Comparison of ENCODE assay signal across 4 cellular contexts in the genomic region with DNA sequence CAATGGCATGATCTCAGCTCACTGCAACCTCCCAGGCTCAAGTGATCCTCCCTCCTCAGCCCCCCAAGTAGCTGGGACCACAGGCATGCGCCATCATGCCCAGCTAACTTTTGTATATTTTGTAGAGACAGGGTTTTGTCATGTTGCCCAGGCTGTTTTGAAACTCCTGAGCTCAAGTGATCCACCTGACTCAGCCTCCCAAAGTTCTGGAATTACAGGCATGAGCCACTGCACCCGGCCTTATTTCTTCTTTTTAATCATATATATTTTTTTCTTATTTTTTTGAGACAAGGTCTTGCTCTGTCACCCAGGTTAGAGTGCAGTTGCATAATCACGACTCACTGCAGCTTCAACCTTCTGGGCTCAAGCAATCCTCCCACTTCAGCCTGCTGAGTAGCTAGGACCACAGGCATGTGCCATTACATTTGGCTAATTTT.
TF ChIP-seq lines count a peak whose summit lies in the region.

No MANE protein-coding gene starts in this region.

TF ChIP-seq in SK-N-SH, 30 proteins besides CTCF, POLR2A, EP300 and RAD21:
- 0 out of 2 replicates have a peak, but pooled peaks have one; percentile 8 for TF ChIP-seq NFIC (IDR thresholded peaks at IDR 0.05; ENCODE audit: borderline replicate concordance)
- no peak for TF ChIP-seq RFX5 (IDR thresholded peaks at IDR 0.05; ENCODE audit: low read length)
- peak; percentile 6; the same call in 1 of the 2 replicates for TF ChIP-seq TCF12 (IDR thresholded peaks at IDR 0.05)
- TF ChIP-seq, protein P1, sequence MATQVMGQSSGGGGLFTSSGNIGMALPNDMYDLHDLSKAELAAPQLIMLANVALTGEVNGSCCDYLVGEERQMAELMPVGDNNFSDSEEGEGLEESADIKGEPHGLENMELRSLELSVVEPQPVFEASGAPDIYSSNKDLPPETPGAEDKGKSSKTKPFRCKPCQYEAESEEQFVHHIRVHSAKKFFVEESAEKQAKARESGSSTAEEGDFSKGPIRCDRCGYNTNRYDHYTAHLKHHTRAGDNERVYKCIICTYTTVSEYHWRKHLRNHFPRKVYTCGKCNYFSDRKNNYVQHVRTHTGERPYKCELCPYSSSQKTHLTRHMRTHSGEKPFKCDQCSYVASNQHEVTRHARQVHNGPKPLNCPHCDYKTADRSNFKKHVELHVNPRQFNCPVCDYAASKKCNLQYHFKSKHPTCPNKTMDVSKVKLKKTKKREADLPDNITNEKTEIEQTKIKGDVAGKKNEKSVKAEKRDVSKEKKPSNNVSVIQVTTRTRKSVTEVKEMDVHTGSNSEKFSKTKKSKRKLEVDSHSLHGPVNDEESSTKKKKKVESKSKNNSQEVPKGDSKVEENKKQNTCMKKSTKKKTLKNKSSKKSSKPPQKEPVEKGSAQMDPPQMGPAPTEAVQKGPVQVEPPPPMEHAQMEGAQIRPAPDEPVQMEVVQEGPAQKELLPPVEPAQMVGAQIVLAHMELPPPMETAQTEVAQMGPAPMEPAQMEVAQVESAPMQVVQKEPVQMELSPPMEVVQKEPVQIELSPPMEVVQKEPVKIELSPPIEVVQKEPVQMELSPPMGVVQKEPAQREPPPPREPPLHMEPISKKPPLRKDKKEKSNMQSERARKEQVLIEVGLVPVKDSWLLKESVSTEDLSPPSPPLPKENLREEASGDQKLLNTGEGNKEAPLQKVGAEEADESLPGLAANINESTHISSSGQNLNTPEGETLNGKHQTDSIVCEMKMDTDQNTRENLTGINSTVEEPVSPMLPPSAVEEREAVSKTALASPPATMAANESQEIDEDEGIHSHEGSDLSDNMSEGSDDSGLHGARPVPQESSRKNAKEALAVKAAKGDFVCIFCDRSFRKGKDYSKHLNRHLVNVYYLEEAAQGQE (IDR thresholded peaks at IDR 0.05; ENCODE audit: low read depth, low read length): no peak
- TF ChIP-seq FOSL2 (IDR thresholded peaks at IDR 0.05; ENCODE audit: borderline replicate concordance, low read depth): peak; percentile 3; the same call in 1 of the 2 replicates
- no peak for TF ChIP-seq ELF1 (IDR thresholded peaks at IDR 0.05)
- TF ChIP-seq, protein P2, sequence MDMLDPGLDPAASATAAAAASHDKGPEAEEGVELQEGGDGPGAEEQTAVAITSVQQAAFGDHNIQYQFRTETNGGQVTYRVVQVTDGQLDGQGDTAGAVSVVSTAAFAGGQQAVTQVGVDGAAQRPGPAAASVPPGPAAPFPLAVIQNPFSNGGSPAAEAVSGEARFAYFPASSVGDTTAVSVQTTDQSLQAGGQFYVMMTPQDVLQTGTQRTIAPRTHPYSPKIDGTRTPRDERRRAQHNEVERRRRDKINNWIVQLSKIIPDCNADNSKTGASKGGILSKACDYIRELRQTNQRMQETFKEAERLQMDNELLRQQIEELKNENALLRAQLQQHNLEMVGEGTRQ (IDR thresholded peaks at IDR 0.05; ENCODE audit: borderline replicate concordance, low read depth, low read length): no peak

TF ChIP-seq in SK-N-SH treated with all-trans-retinoic acid at 6 μM for 48 hours, 23 proteins besides CTCF, POLR2A, EP300 and RAD21 (continues in another document):
- TF ChIP-seq PPARA (CRISPR knock-in tag; IDR thresholded peaks at IDR 0.05; ENCODE audit: borderline replicate concordance) (no peak), ZNF565 (CRISPR knock-in tag; conservative IDR thresholded peaks at IDR 0.05; ENCODE audit: low read depth) (no peak), GLIS3 (CRISPR knock-in tag; IDR thresholded peaks at IDR 0.05) (no peak), ISL1 (CRISPR knock-in tag; IDR thresholded peaks at IDR 0.05) (no peak), ZNF8 (CRISPR knock-in tag; IDR thresholded peaks at IDR 0.05) (no peak), ESRRG (CRISPR knock-in tag; IDR thresholded peaks at IDR 0.05) (no peak), TOX (CRISPR knock-in tag; IDR thresholded peaks at IDR 0.05; ENCODE audit: borderline replicate concordance) (no peak), BACH2 (CRISPR knock-in tag; IDR thresholded peaks at IDR 0.05; ENCODE audit: borderline replicate concordance) (no peak)
- TF ChIP-seq, protein P3, sequence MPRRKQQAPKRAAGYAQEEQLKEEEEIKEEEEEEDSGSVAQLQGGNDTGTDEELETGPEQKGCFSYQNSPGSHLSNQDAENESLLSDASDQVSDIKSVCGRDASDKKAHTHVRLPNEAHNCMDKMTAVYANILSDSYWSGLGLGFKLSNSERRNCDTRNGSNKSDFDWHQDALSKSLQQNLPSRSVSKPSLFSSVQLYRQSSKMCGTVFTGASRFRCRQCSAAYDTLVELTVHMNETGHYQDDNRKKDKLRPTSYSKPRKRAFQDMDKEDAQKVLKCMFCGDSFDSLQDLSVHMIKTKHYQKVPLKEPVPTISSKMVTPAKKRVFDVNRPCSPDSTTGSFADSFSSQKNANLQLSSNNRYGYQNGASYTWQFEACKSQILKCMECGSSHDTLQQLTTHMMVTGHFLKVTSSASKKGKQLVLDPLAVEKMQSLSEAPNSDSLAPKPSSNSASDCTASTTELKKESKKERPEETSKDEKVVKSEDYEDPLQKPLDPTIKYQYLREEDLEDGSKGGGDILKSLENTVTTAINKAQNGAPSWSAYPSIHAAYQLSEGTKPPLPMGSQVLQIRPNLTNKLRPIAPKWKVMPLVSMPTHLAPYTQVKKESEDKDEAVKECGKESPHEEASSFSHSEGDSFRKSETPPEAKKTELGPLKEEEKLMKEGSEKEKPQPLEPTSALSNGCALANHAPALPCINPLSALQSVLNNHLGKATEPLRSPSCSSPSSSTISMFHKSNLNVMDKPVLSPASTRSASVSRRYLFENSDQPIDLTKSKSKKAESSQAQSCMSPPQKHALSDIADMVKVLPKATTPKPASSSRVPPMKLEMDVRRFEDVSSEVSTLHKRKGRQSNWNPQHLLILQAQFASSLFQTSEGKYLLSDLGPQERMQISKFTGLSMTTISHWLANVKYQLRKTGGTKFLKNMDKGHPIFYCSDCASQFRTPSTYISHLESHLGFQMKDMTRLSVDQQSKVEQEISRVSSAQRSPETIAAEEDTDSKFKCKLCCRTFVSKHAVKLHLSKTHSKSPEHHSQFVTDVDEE (CRISPR knock-in tag; IDR thresholded peaks at IDR 0.05): no peak
- TF ChIP-seq, protein P4, sequence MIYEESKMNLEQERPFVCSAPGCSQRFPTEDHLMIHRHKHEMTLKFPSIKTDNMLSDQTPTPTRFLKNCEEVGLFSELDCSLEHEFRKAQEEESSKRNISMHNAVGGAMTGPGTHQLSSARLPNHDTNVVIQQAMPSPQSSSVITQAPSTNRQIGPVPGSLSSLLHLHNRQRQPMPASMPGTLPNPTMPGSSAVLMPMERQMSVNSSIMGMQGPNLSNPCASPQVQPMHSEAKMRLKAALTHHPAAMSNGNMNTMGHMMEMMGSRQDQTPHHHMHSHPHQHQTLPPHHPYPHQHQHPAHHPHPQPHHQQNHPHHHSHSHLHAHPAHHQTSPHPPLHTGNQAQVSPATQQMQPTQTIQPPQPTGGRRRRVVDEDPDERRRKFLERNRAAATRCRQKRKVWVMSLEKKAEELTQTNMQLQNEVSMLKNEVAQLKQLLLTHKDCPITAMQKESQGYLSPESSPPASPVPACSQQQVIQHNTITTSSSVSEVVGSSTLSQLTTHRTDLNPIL (CRISPR knock-in tag; IDR thresholded peaks at IDR 0.05; ENCODE audit: low read depth): no peak

TF ChIP-seq in IMR-90, 13 proteins besides CTCF, POLR2A, EP300 and RAD21 (continued from another document):
- TF ChIP-seq MXI1 (IDR thresholded peaks at IDR 0.05; ENCODE audit: borderline replicate concordance, low read depth, low read length) (no peak), FOS (IDR thresholded peaks at IDR 0.05; ENCODE audit: low read depth, low read length) (peak; percentile 15; the same call in 1 of the 2 replicates), NFE2L2 (IDR thresholded peaks at IDR 0.05; ENCODE audit: low read depth, low read length) (no peak), SMC3 (IDR thresholded peaks at IDR 0.05; ENCODE audit: low read depth, low read length) (no peak), CEBPB (IDR thresholded peaks at IDR 0.05; ENCODE audit: low read depth, low read length) (peak; percentile 89), RFX5 (IDR thresholded peaks at IDR 0.05; ENCODE audit: low read depth, low read length) (no peak), CHD1 (IDR thresholded peaks at IDR 0.05; ENCODE audit: low read depth, low read length) (no peak), MAZ (IDR thresholded peaks at IDR 0.05; ENCODE audit: borderline replicate concordance, low read depth, low read length) (peak; percentile 36; the same call in 1 of the 2 replicates), BHLHE40 (IDR thresholded peaks at IDR 0.05; ENCODE audit: low read depth, low read length) (peak; percentile 35; the same call in 1 of the 2 replicates), MAFK (IDR thresholded peaks at IDR 0.05; ENCODE audit: low read depth, low read length) (no peak)
- TF ChIP-seq, protein P5, sequence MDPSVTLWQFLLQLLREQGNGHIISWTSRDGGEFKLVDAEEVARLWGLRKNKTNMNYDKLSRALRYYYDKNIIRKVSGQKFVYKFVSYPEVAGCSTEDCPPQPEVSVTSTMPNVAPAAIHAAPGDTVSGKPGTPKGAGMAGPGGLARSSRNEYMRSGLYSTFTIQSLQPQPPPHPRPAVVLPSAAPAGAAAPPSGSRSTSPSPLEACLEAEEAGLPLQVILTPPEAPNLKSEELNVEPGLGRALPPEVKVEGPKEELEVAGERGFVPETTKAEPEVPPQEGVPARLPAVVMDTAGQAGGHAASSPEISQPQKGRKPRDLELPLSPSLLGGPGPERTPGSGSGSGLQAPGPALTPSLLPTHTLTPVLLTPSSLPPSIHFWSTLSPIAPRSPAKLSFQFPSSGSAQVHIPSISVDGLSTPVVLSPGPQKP (IDR thresholded peaks at IDR 0.05; ENCODE audit: borderline replicate concordance, low read depth, low read length): no peak
- TF ChIP-seq, protein P2 (IDR thresholded peaks at IDR 0.05; ENCODE audit: low read depth, low read length): no peak

TF ChIP-seq in K562, 482 proteins besides CTCF, POLR2A, EP300 and RAD21:
- TF ChIP-seq, protein P6, sequence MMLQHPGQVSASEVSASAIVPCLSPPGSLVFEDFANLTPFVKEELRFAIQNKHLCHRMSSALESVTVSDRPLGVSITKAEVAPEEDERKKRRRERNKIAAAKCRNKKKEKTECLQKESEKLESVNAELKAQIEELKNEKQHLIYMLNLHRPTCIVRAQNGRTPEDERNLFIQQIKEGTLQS (IDR thresholded peaks at IDR 0.05): peak; percentile 15; the same call in 1 of the 2 replicates
- TF ChIP-seq, protein P6 (CRISPR knock-in tag; conservative IDR thresholded peaks at IDR 0.05): no peak
- TF ChIP-seq STAG1 (CRISPR knock-in tag; IDR thresholded peaks at IDR 0.05; ENCODE audit: borderline replicate concordance) (no peak), TAL1 (IDR thresholded peaks at IDR 0.05) (no peak), NR2C2 (CRISPR knock-in tag; IDR thresholded peaks at IDR 0.05) (no peak), NR2C2 (tag; IDR thresholded peaks at IDR 0.05) (peak; percentile 25; the same call in 1 of the 2 replicates), BMI1 (IDR thresholded peaks at IDR 0.05; ENCODE audit: low read length) (no peak), CEBPB (tag; IDR thresholded peaks at IDR 0.05) (peak; percentile 53; the same call in 1 of the 2 replicates), ATF7 (IDR thresholded peaks at IDR 0.05) (peak; percentile 48; the same call in 1 of the 2 replicates), FOXJ3 (CRISPR knock-in tag; IDR thresholded peaks at IDR 0.05) (no peak), MCM7 (IDR thresholded peaks at IDR 0.05) (no peak), CBX5 (IDR thresholded peaks at IDR 0.05; ENCODE audit: borderline replicate concordance, low read depth) (no peak), XRCC5 (IDR thresholded peaks at IDR 0.05; ENCODE audit: low read depth, low read length) (no peak), MAFK (IDR thresholded peaks at IDR 0.05; ENCODE audit: low read length) (no peak), CEBPG (CRISPR knock-in tag; IDR thresholded peaks at IDR 0.05) (no peak), CEBPG (tag; conservative IDR thresholded peaks at IDR 0.05 in 1 of 2, IDR thresholded peaks at IDR 0.05 in 1 of 2) (peak; percentile 49 to 83; a peak in 3 of 4 replicates), KDM1A (IDR thresholded peaks at IDR 0.05) (no peak), DDX20 (tag; IDR thresholded peaks at IDR 0.05; ENCODE audit: low read depth) (no peak), SMARCE1 (IDR thresholded peaks at IDR 0.05) (peak; percentile 13; the same call in 1 of the 2 replicates), ZBED1 (IDR thresholded peaks at IDR 0.05) (no peak), GABPB1 (CRISPR knock-in tag; IDR thresholded peaks at IDR 0.05) (no peak), ATF1 (CRISPR knock-in tag; IDR thresholded peaks at IDR 0.05) (no peak), ATF1 (tag; IDR thresholded peaks at IDR 0.05) (0 out of 2 replicates have a peak, but pooled peaks have one; percentile 11), NRF1 (conservative IDR thresholded peaks at IDR 0.05 in 1 of 2, IDR thresholded peaks at IDR 0.05 in 1 of 2) (0 out of 4 replicates have a peak, but pooled peaks have one; percentile 17 to 25)
- TF ChIP-seq, protein P7, sequence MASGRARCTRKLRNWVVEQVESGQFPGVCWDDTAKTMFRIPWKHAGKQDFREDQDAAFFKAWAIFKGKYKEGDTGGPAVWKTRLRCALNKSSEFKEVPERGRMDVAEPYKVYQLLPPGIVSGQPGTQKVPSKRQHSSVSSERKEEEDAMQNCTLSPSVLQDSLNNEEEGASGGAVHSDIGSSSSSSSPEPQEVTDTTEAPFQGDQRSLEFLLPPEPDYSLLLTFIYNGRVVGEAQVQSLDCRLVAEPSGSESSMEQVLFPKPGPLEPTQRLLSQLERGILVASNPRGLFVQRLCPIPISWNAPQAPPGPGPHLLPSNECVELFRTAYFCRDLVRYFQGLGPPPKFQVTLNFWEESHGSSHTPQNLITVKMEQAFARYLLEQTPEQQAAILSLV (tag; IDR thresholded peaks at IDR 0.05): 0 out of 2 replicates have a peak, but pooled peaks have one; percentile 6
